ENCODE assay signal across 12 cellular contexts in the genomic region with DNA sequence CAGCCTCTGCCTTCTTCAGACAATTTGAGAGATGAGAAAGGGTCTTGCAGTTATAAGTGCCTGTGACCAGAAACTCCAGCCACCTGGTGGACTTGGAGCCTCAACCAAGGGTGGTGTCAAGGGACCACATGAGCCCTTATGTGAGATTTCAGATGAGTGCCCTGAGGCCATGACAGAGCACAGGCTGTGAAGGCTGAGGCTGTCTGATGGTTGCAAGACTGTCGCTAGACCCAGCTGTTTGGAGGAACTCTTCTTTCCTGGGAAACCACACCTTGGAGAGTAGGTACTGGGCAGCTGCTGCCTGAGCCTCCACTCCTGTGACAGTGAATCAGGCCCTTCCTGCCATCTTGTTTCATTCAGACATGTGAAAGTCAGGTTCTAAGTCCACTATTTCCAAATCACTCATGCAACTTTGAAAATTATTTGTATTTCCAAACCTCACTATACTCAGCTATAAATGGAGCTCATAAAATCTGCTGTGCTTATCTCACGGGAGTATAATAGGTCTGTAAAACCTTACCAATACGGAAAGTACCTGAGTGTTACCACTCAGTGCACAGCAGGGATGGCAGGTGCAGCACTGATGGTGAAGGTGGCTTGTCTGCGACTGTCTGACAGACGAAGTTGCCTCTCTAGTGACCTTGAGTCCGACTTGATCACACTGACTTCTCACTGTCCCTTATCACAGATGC.
DNase-seq lines count a peak whose midpoint lies in the region; ATAC-seq, FAIRE-seq and TF ChIP-seq lines count a peak whose summit lies in the region.
"Had no signal": no experiment of that assay in that cellular context is flagged by ENCODE, and none has a peak within 500 bp of the region (broad histone marks: within the 10 kb centered on the region; RNA-seq: fewer than 3 reads in every experiment).

No MANE protein-coding gene starts in this region.

- CTCF ChIA-PET in activated CD4-positive, alpha-beta memory T cell treated with anti-CD3 and anti-CD28 coated beads for 36 hours (lab: Charles Lee) = interaction anchor here (1.2 to 1.5 kb wide), 2 partner anchors 10 to 12 kb away, joined by 3 to 6 read pairs; no protein-coding TSS in a partner anchor

- H3K4me3 Mint-ChIP-seq in activated CD4-positive, alpha-beta memory T cell treated with anti-CD3 and anti-CD28 coated beads for 36 hours = no peak overlapping the region
- no peak overlapping the region for H3K4me3 Mint-ChIP-seq in memory B cell

- POLR2A ChIA-PET in activated CD4-positive, alpha-beta memory T cell treated with anti-CD3 and anti-CD28 coated beads for 36 hours (lab: Charles Lee) = interaction anchor here (1.3 kb wide), 1 partner anchor 13 kb away, joined by 4 read pairs; no protein-coding TSS in a partner anchor

- intact Hi-C loops in activated CD4-positive, alpha-beta memory T cell treated with anti-CD3 and anti-CD28 coated beads for 36 hours (cut with micrococcal nuclease) = loop anchor here (2.0 to 10.0 kb wide), 3 partner anchors 88 to 765 kb away; a partner anchor contains a TSS

- H3K27me3 Mint-ChIP-seq in activated CD4-positive, alpha-beta memory T cell treated with anti-CD3 and anti-CD28 coated beads for 36 hours = no peaks in the 10 kb centered on the region
- no peaks in the 10 kb centered on the region for H3K27me3 Mint-ChIP-seq in memory B cell

- peaks cover 76% of the 10 kb centered on the region for H3K36me3 Mint-ChIP-seq in activated CD4-positive, alpha-beta memory T cell treated with anti-CD3 and anti-CD28 coated beads for 36 hours
- H3K36me3 Mint-ChIP-seq in memory B cell = peaks cover 53% of the 10 kb centered on the region

- peaks cover 16% of the 10 kb centered on the region for H3K9me3 Mint-ChIP-seq in activated CD4-positive, alpha-beta memory T cell treated with anti-CD3 and anti-CD28 coated beads for 36 hours
- no peaks in the 10 kb centered on the region for H3K9me3 Mint-ChIP-seq in memory B cell

- H3K4me1 Mint-ChIP-seq in activated CD4-positive, alpha-beta memory T cell treated with anti-CD3 and anti-CD28 coated beads for 36 hours (ENCODE audit: low read depth) = peaks cover 76% of the 10 kb centered on the region
- H3K4me1 Mint-ChIP-seq in memory B cell = peaks cover 59% of the 10 kb centered on the region

- no peak; the same call in 1 of the 2 replicates for TF ChIP-seq POLR2A in GM12892 (IDR thresholded peaks at IDR 0.05; ENCODE audit: low read depth, low read length)

- peak; percentile 82 for FAIRE-seq in GM12892 (lab: Jason Lieb, UNC)

- peak overlapping the region; percentile 92 for H3K27ac Mint-ChIP-seq in activated CD4-positive, alpha-beta memory T cell treated with anti-CD3 and anti-CD28 coated beads for 36 hours
- peak overlapping the region; percentile 95 for H3K27ac Mint-ChIP-seq in memory B cell

- peak; percentile 12 for DNase-seq in NCI-H146 treated with DMSO at 0.1 percent for 48 hours (lab: John Stamatoyannopoulos, UW; ENCODE audit: unreplicated experiment)
- DNase-seq in NCI-H146 (lab: John Stamatoyannopoulos, UW) = no peak
- no peak for DNase-seq in GM12892 (ENCODE audit: insufficient read length)
- no peak for DNase-seq in activated CD4-positive, alpha-beta memory T cell treated with anti-CD3 and anti-CD28 coated beads for 36 hours
- no peak for DNase-seq in memory B cell (ENCODE audit: low spot score in 2 of 2)
- no peak for DNase-seq in stimulated activated CD4-positive, alpha-beta T cell treated with anti-CD3 and anti-CD28 coated beads, Interleukin-2, amount 100 ng/mL, for 24 hours
- DNase-seq in AG20443 (ENCODE audit: low spot score) = no peak
- DNase-seq: NCI-H1417 treated with DMSO at 0.1 percent for 48 hours; nucleus accumbens; SJCRH30; stimulated activated CD4-positive, alpha-beta T cell treated with anti-CD3 and anti-CD28 coated beads, Interleukin-12 subunit alpha, Interleukin-12 subunit beta, amount 100 ng/mL, for 4 hours had no signal

- ATAC-seq in memory B cell (ENCODE audit: low read depth) = peak; percentile 37
- no peak for ATAC-seq in GM21367 (IDR thresholded peaks at IDR 0.05; ENCODE audit: unreplicated experiment)
